ENCODE assay signal across 12 cellular contexts in genomic region chr16:3949946-3950342, GRCh38.
DNase-seq lines count a peak whose midpoint lies in the region; ATAC-seq and TF ChIP-seq lines count a peak whose summit lies in the region.
"Had no signal": no experiment of that assay in that cellular context is flagged by ENCODE, and none has a peak within 500 bp of the region (broad histone marks: within the 10 kb centered on the region; RNA-seq: fewer than 3 reads in every experiment).

No MANE protein-coding gene starts in this region.

- H3K36me3 ChIP-seq in IMR-90 (ENCODE audit: control insufficient read depth, insufficient read depth, low read length) (no peaks in the 10 kb centered on the region), lower lobe of right lung (no peaks in the 10 kb centered on the region), thoracic aorta (no peaks in the 10 kb centered on the region)

- CTCF ChIA-PET in IMR-90 (lab: Yijun Ruan, JAX): interaction anchor here (0.6 to 1.0 kb wide), 2 partner anchors 11 to 304 kb away, joined by 3 to 5 read pairs; no protein-coding TSS in a partner anchor

- no peak for DNase-seq in IMR-90
- DNase-seq in lower lobe of right lung: no peak
- no peak for DNase-seq in thoracic aorta (ENCODE audit: low spot score)
- DNase-seq in SKM-1 (lab: John Stamatoyannopoulos, UW; ENCODE audit: unreplicated experiment): no peak
- no peak for DNase-seq in activated gamma-delta T cell (lab: John Stamatoyannopoulos, UW)
- DNase-seq in type B pancreatic cell (ENCODE audit: extremely low spot score, unreplicated experiment): no peak
- no peak for DNase-seq in NCI-H2196 treated with DMSO at 0.1 percent for 48 hours (lab: John Stamatoyannopoulos, UW; ENCODE audit: unreplicated experiment)
- DNase-seq: activated T-cell treated with anti-CD3 and anti-CD28 coated beads, Interleukin-2, amount 50 U/mL, for 4 hours; central memory CD4-positive, alpha-beta T cell; Kasumi-1 had no signal

- H3K4me2 ChIP-seq in IMR-90 (ENCODE audit: low read depth, low read length): peak overlapping the region; percentile 90

- TF ChIP-seq CTCF in IMR-90 (conservative IDR thresholded peaks at IDR 0.05; ENCODE audit: low read depth, low read length): no peak
- TF ChIP-seq CTCF in brain (conservative IDR thresholded peaks at IDR 0.05): no peak
- no peak for TF ChIP-seq CTCF in lower lobe of right lung (IDR thresholded peaks at IDR 0.05)
- no peak for TF ChIP-seq CTCF in thoracic aorta (IDR thresholded peaks at IDR 0.05)
- TF ChIP-seq CTCF in type B pancreatic cell (conservative IDR thresholded peaks at IDR 0.05): no peak

- H3K27me3 ChIP-seq in IMR-90 (ENCODE audit: control insufficient read depth, insufficient read depth, low read length) (no peaks in the 10 kb centered on the region), lower lobe of right lung (ENCODE audit: low read depth) (no peaks in the 10 kb centered on the region), thoracic aorta (replicated peaks; ENCODE audit: insufficient read depth) (no peaks in the 10 kb centered on the region)

- H3K14ac ChIP-seq in IMR-90 (replicated peaks; ENCODE audit: low read depth, low read length): peak overlapping the region; percentile 96

- H2BK20ac ChIP-seq in IMR-90 (ENCODE audit: low read depth, low read length): peak overlapping the region; percentile 96

- peak overlapping the region; percentile 99 for H2AK5ac ChIP-seq in IMR-90 (ENCODE audit: low read depth, low read length)

- no peak for ATAC-seq in IMR-90 (ENCODE audit: low read depth)
- ATAC-seq in lower lobe of right lung: peak in 1 of 2 donors; percentile 1
- ATAC-seq in thoracic aorta (ENCODE audit: insufficient number of reproducible peaks, low FRiP score, low read depth): no peak
- ATAC-seq: activated T-cell treated with anti-CD3 and anti-CD28 coated beads, Interleukin-2, amount 50 U/mL, for 4 hours; WTC11 had no signal

- H3K36me3 Mint-ChIP-seq in brain (peaks cover under 1% of the 10 kb centered on the region), type B pancreatic cell (no peaks in the 10 kb centered on the region)
- H3K36me3 Mint-ChIP-seq: WTC11 had no signal

- H3K9me3 Mint-ChIP-seq in brain (peaks cover under 1 to 8% (median under 1%) of the 10 kb centered on the region in 5 experiments), type B pancreatic cell (no peaks in the 10 kb centered on the region)
- H3K9me3 Mint-ChIP-seq: activated T-cell treated with anti-CD3 and anti-CD28 coated beads, Interleukin-2, amount 50 U/mL, for 4 hours; WTC11 had no signal

- H3K9me3 ChIP-seq in IMR-90 (ENCODE audit: control insufficient read depth, insufficient read depth, low read length) (peaks cover 2% of the 10 kb centered on the region; the same call in 1 of the 2 replicates), lower lobe of right lung (no peaks in the 10 kb centered on the region), thoracic aorta (no peaks in the 10 kb centered on the region)

- peak overlapping the region; percentile 98 for H2BK5ac ChIP-seq in IMR-90 (ENCODE audit: low read depth, low read length, poor library complexity, severe bottlenecking)

- peak overlapping the region; percentile 79 for H3K56ac ChIP-seq in IMR-90 (ENCODE audit: extremely low read depth, insufficient read depth, low read length)

- peak overlapping the region; percentile 99 for H3K4ac ChIP-seq in IMR-90 (ENCODE audit: low read depth, low read length)

- peaks cover 15% of the 10 kb centered on the region; the same call in 1 of the 2 replicates for H3K9me1 ChIP-seq in IMR-90 (ENCODE audit: insufficient read depth, low read length)

- H2AK9ac ChIP-seq in IMR-90 (replicated peaks; ENCODE audit: low read depth, low read length, poor library complexity): peak overlapping the region; percentile 95

- H2AFZ ChIP-seq in IMR-90 (replicated peaks; ENCODE audit: low read length, poor library complexity): peak overlapping the region; percentile 94

- peak overlapping the region; percentile 86 for H3K9ac ChIP-seq in IMR-90 (ENCODE audit: low read depth, low read length)

- H3K18ac ChIP-seq in IMR-90 (ENCODE audit: low read depth, low read length): peak overlapping the region; percentile 98

- peak overlapping the region; percentile 95 for H4K5ac ChIP-seq in IMR-90 (ENCODE audit: low read depth, low read length)

- 72% methylated on average over 6 of the region's 9 CpGs; no CpG with 5 or more reads in 1 of the 2 experiments for WGBS in IMR-90 (ENCODE audit: extremely low coverage in 2 of 2, insufficient read length in 1 of 2), 2 experiments

- no peak for TF ChIP-seq POLR2A in IMR-90 (IDR thresholded peaks at IDR 0.05; ENCODE audit: low read depth, low read length)

- no TSS peak for BruUV-seq in IMR-90 (replicated peaks; lab: Mats Ljungman, UMichigan)

- H3K4me3 ChIP-seq in IMR-90 (ENCODE audit: insufficient read depth, low read depth, low read length) (peak overlapping the region; percentile 28), lower lobe of right lung (peak overlapping the region; percentile 30), thoracic aorta (peak overlapping the region; percentile 72)

- POLR2A ChIA-PET in IMR-90 (lab: Charles Lee; ENCODE audit: unreplicated experiment): interaction anchor here (0.7 kb wide), 1 partner anchor 177 kb away, joined by 8 read pairs; no protein-coding TSS in a partner anchor

- H3K4me1 Mint-ChIP-seq in brain (peaks cover 51% of the 10 kb centered on the region), type B pancreatic cell (ENCODE audit: unreplicated experiment) (peaks cover 18% of the 10 kb centered on the region)
- H3K4me1 Mint-ChIP-seq: WTC11 had no signal

- H3K27ac Mint-ChIP-seq in brain (peak overlapping the region in 3 of 5 experiments; percentile 46 to 95 (median 83)), type B pancreatic cell (no peak overlapping the region)
- H3K27ac Mint-ChIP-seq: WTC11 had no signal

- peak overlapping the region; percentile 99 for H2BK15ac ChIP-seq in IMR-90 (ENCODE audit: low read depth, low read length)

- dilution Hi-C loops in IMR-90 (cut with HindIII; ENCODE audit: low sequenced_read_pairs, unreplicated experiment): no loop called here

- H3K4me1 ChIP-seq in IMR-90 (ENCODE audit: control insufficient read depth, insufficient read depth, low read length) (peaks cover 27% of the 10 kb centered on the region), lower lobe of right lung (peaks cover 38% of the 10 kb centered on the region), thoracic aorta (ENCODE audit: control insufficient read depth in 1 of 2, low read depth in 2 of 2) (peaks cover 10 to 72% of the 10 kb centered on the region in 2 donors)

- H4K20me1 ChIP-seq in IMR-90 (ENCODE audit: insufficient read depth, low read length): no peaks in the 10 kb centered on the region

- peaks cover 5 to 18% of the 10 kb centered on the region in 2 experiments; a peak in 3 of 4 replicates for H3K79me1 ChIP-seq in IMR-90 (ENCODE audit: low read depth in 1 of 2, low read length in 2 of 2)

- peak overlapping the region; percentile 98 for H2BK120ac ChIP-seq in IMR-90 (ENCODE audit: low read depth, low read length)

- intact Hi-C loops in IMR-90 (cut with micrococcal nuclease): loop anchor here (5.0 kb wide), 1 partner anchor 258 kb away; no protein-coding TSS in a partner anchor
- intact Hi-C loops in lower lobe of right lung (cut with DNase I): no loop called here

- H3K23ac ChIP-seq in IMR-90 (ENCODE audit: low read depth, low read length): peak overlapping the region; percentile 88

- peak overlapping the region in 2 of 5 experiments; percentile 57 to 60 for H3K4me3 Mint-ChIP-seq in brain
- no peak overlapping the region for H3K4me3 Mint-ChIP-seq in type B pancreatic cell
- H3K4me3 Mint-ChIP-seq: activated T-cell treated with anti-CD3 and anti-CD28 coated beads, Interleukin-2, amount 50 U/mL, for 4 hours; WTC11 had no signal

- H3K27ac ChIP-seq in IMR-90 (ENCODE audit: insufficient read depth, low read length) (peak overlapping the region; percentile 96), lower lobe of right lung (peak overlapping the region; percentile 86), thoracic aorta (peak overlapping the region; percentile 92 to 98)

- TF ChIP-seq RAD21 in IMR-90 (IDR thresholded peaks at IDR 0.05; ENCODE audit: low read length): no peak

- H4K91ac ChIP-seq in IMR-90 (ENCODE audit: insufficient read depth, low read depth, low read length): peak overlapping the region; percentile 99

- no peaks in the 10 kb centered on the region for H3K27me3 Mint-ChIP-seq in brain
- H3K27me3 Mint-ChIP-seq in type B pancreatic cell: peaks cover 6% of the 10 kb centered on the region

- H4K8ac ChIP-seq in IMR-90 (ENCODE audit: low read depth in 2 of 2, low read length in 2 of 2): peak overlapping the region; percentile 88 to 97

- in situ Hi-C loops in IMR-90 (cut with MboI; ENCODE audit: low sequenced_read_pairs): no loop called here

TF ChIP-seq in IMR-90, 13 proteins besides CTCF, POLR2A, EP300 and RAD21 (continues in another document):
- no peak for TF ChIP-seq RFX5 (IDR thresholded peaks at IDR 0.05; ENCODE audit: low read depth, low read length)
- TF ChIP-seq SMC3 (IDR thresholded peaks at IDR 0.05; ENCODE audit: low read depth, low read length): no peak
- no peak for TF ChIP-seq MXI1 (IDR thresholded peaks at IDR 0.05; ENCODE audit: borderline replicate concordance, low read depth, low read length)
- TF ChIP-seq, protein P1, sequence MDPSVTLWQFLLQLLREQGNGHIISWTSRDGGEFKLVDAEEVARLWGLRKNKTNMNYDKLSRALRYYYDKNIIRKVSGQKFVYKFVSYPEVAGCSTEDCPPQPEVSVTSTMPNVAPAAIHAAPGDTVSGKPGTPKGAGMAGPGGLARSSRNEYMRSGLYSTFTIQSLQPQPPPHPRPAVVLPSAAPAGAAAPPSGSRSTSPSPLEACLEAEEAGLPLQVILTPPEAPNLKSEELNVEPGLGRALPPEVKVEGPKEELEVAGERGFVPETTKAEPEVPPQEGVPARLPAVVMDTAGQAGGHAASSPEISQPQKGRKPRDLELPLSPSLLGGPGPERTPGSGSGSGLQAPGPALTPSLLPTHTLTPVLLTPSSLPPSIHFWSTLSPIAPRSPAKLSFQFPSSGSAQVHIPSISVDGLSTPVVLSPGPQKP (IDR thresholded peaks at IDR 0.05; ENCODE audit: borderline replicate concordance, low read depth, low read length): no peak
- no peak for TF ChIP-seq RCOR1 (IDR thresholded peaks at IDR 0.05; ENCODE audit: insufficient replicate concordance, low read length)
- no peak for TF ChIP-seq MAFK (IDR thresholded peaks at IDR 0.05; ENCODE audit: low read depth, low read length)
- no peak for TF ChIP-seq BHLHE40 (IDR thresholded peaks at IDR 0.05; ENCODE audit: low read depth, low read length)
- TF ChIP-seq CHD1 (IDR thresholded peaks at IDR 0.05; ENCODE audit: low read depth, low read length): no peak
- TF ChIP-seq, protein P2, sequence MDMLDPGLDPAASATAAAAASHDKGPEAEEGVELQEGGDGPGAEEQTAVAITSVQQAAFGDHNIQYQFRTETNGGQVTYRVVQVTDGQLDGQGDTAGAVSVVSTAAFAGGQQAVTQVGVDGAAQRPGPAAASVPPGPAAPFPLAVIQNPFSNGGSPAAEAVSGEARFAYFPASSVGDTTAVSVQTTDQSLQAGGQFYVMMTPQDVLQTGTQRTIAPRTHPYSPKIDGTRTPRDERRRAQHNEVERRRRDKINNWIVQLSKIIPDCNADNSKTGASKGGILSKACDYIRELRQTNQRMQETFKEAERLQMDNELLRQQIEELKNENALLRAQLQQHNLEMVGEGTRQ (IDR thresholded peaks at IDR 0.05; ENCODE audit: low read depth, low read length): no peak
